23 cellular contexts compared by ENCODE assay signal in genomic region chr4:118124977-118125376, GRCh38.
DNase-seq lines count a peak whose midpoint lies in the region; ATAC-seq and TF ChIP-seq lines count a peak whose summit lies in the region.
"Had no signal": no experiment of that assay in that cellular context is flagged by ENCODE, and none has a peak within 500 bp of the region (broad histone marks: within the 10 kb centered on the region; RNA-seq: fewer than 3 reads in every experiment).

No MANE protein-coding gene starts in this region.

- H3K27ac ChIP-seq in mammary epithelial cell (ENCODE audit: insufficient read depth, low read depth, low read length) (no peak overlapping the region), breast epithelium (no peak overlapping the region), foreskin keratinocyte (no peak overlapping the region)
- H3K27ac ChIP-seq: 22Rv1, Peyer's patch had no signal

- WGBS in mammary epithelial cell (ENCODE audit: low coverage, missing lambda C conversion rate) = 64% methylated on average over 1 of the region's 1 CpG

- H3K4me2 ChIP-seq in mammary epithelial cell (ENCODE audit: insufficient read depth, low read depth, low read length) = no peak overlapping the region

- no peaks in the 10 kb centered on the region for H3K36me3 ChIP-seq in mammary epithelial cell (ENCODE audit: insufficient read depth, low read length)
- H3K36me3 ChIP-seq in breast epithelium = no peaks in the 10 kb centered on the region
- H3K36me3 ChIP-seq: Peyer's patch had no signal

- ATAC-seq in foreskin keratinocyte = peak; percentile 11
- ATAC-seq in GM19397 (IDR thresholded peaks at IDR 0.05; ENCODE audit: unreplicated experiment) = no peak
- ATAC-seq: CD8-positive, alpha-beta T cell; K562; Right ventricle myocardium inferior had no signal

- H2AFZ ChIP-seq in mammary epithelial cell (ENCODE audit: low read depth, low read length) = no peak overlapping the region

- H3K4me3 ChIP-seq in mammary epithelial cell (replicated peaks in 1 of 3; ENCODE audit: insufficient read depth in 1 of 3, low read depth in 2 of 3, low read length in 3 of 3) (no peak overlapping the region), breast epithelium (no peak overlapping the region)
- H3K4me3 ChIP-seq: K562, Peyer's patch had no signal

- in situ Hi-C loops in mammary epithelial cell (cut with MboI; ENCODE audit: low sequenced_read_pairs in 2 of 2) = no loop called here

- H3K27me3 ChIP-seq in mammary epithelial cell (ENCODE audit: insufficient read depth, low read length) = no peaks in the 10 kb centered on the region
- no peaks in the 10 kb centered on the region for H3K27me3 ChIP-seq in breast epithelium
- no peaks in the 10 kb centered on the region for H3K27me3 ChIP-seq in foreskin keratinocyte
- H3K27me3 ChIP-seq: Peyer's patch had no signal

- no peaks in the 10 kb centered on the region for H4K20me1 ChIP-seq in mammary epithelial cell (ENCODE audit: insufficient read depth, low read length)

- intact Hi-C loops in mammary epithelial cell (cut with micrococcal nuclease) = no loop called here
- intact Hi-C loops in breast epithelium (cut with DNase I; ENCODE audit: low total_unique reads) = no loop called here

- no TSS peak for BruUV-seq in mammary epithelial cell (replicated peaks; lab: Mats Ljungman, UMichigan)

- peak; percentile 12 for DNase-seq in mammary epithelial cell
- DNase-seq in breast epithelium (ENCODE audit: low spot score in 2 of 2) = no peak
- peak; percentile 1 for DNase-seq in RPMI7951 (ENCODE audit: low read depth)
- DNase-seq in foreskin keratinocyte = no peak
- no peak for DNase-seq in HT-29 (ENCODE audit: low spot score)
- no peak for DNase-seq in activated naive CD4-positive, alpha-beta T cell treated with anti-CD3 and anti-CD28 coated beads, Interleukin-2, amount 50 U/mL, for 16 hours
- DNase-seq in RPMI8226 = no peak
- DNase-seq: AML-193; C1 segment of cervical spinal cord; Calu3; CD8-positive, alpha-beta T cell; DMS153; NCI-H1092 treated with DMSO at 0.1 percent for 48 hours; NCI-H1436 treated with DMSO at 0.1 percent for 48 hours; NCI-H1930; NCI-H345; NCI-H524 treated with DMSO at 0.1 percent for 48 hours; Peyer's patch; SW 1271 had no signal

- dilution Hi-C loops in mammary epithelial cell (cut with HindIII; ENCODE audit: low sequenced_read_pairs) = no loop called here

- TF ChIP-seq CTCF in mammary epithelial cell (conservative IDR thresholded peaks at IDR 0.05 in 1 of 2, IDR thresholded peaks at IDR 0.05 in 1 of 2; ENCODE audit: extremely low read depth in 1 of 2, insufficient read depth in 1 of 2, low read depth in 1 of 2, low read length in 2 of 2) = no peak
- TF ChIP-seq CTCF in breast epithelium (IDR thresholded peaks at IDR 0.05) = no peak
- TF ChIP-seq CTCF in foreskin keratinocyte (conservative IDR thresholded peaks at IDR 0.05) = no peak

- no peaks in the 10 kb centered on the region for H3K79me2 ChIP-seq in mammary epithelial cell (ENCODE audit: insufficient read depth, low read length)

- H3K9me3 ChIP-seq in mammary epithelial cell (replicated peaks; ENCODE audit: insufficient read depth, low read length) (no peaks in the 10 kb centered on the region), breast epithelium (no peaks in the 10 kb centered on the region)
- H3K9me3 ChIP-seq: Peyer's patch had no signal

- CTCF ChIA-PET in mammary epithelial cell (lab: Charles Lee; ENCODE audit: low non-redundant PET) = no interaction called here

- H3K4me1 ChIP-seq in mammary epithelial cell (ENCODE audit: insufficient read depth, low read length) (no peaks in the 10 kb centered on the region), breast epithelium (no peaks in the 10 kb centered on the region), foreskin keratinocyte (no peaks in the 10 kb centered on the region)
- H3K4me1 ChIP-seq: Peyer's patch had no signal

- H3K9ac ChIP-seq in mammary epithelial cell (ENCODE audit: insufficient read depth, low read length) = no peak overlapping the region

- no peak for TF ChIP-seq POLR2A in breast epithelium (IDR thresholded peaks at IDR 0.05)

Comparison
In these comparisons a context has a peak if more than half of its experiments do, and no peak if none do; other contexts are left out.
1. DNase-seq: peak in mammary epithelial cell (single experiment) and RPMI7951 (single experiment); none in breast epithelium (0 of 2), foreskin keratinocyte (0 of 2), HT-29 (single experiment), activated naive CD4-positive, alpha-beta T cell treated with anti-CD3 and anti-CD28 coated beads, Interleukin-2, amount 50 U/mL, for 16 hours (single experiment) and RPMI8226 (single experiment).